Comparison of ENCODE assay signal across 8 cellular contexts in genomic region chr3:48157950-48158376, GRCh38. TPM values are rescaled to one million over a fixed set of nuclear protein-coding genes. Genes with fewer than 3 reads are reported as not detected.
DNase-seq lines count a peak whose midpoint lies in the region; ATAC-seq and TF ChIP-seq lines count a peak whose summit lies in the region.

No MANE protein-coding gene starts in this region.

- no peak overlapping the region for H2BK120ac ChIP-seq in mesenchymal stem cell (ENCODE audit: low read depth, low read length)

- no peak overlapping the region for H2BK12ac ChIP-seq in mesenchymal stem cell (ENCODE audit: low read length in 2 of 2)

- no peak overlapping the region for H3K27ac Mint-ChIP-seq in CD8-positive, alpha-beta T cell
- H3K27ac Mint-ChIP-seq in activated CD4-positive, alpha-beta T cell treated with anti-CD3 and anti-CD28 coated beads for 36 hours: no peak overlapping the region
- peak overlapping the region in 1 of 2 donors; percentile 11 for H3K27ac Mint-ChIP-seq in effector memory CD8-positive, alpha-beta T cell

- H3K4me3 ChIP-seq in CD8-positive, alpha-beta T cell (ENCODE audit: low read depth, low read length): no peak overlapping the region
- H3K4me3 ChIP-seq in Karpas-422 (ENCODE audit: low read length) (no peak overlapping the region), mesenchymal stem cell (ENCODE audit: insufficient read depth in 1 of 2, low read depth in 1 of 2, low read length in 2 of 2) (no peak overlapping the region)

- no peak overlapping the region for H3K4me3 Mint-ChIP-seq in CD8-positive, alpha-beta T cell
- H3K4me3 Mint-ChIP-seq in activated CD4-positive, alpha-beta T cell treated with anti-CD3 and anti-CD28 coated beads for 36 hours: no peak overlapping the region
- no peak overlapping the region for H3K4me3 Mint-ChIP-seq in effector memory CD8-positive, alpha-beta T cell

- peaks cover 3% of the 10 kb centered on the region for H3K27me3 Mint-ChIP-seq in CD8-positive, alpha-beta T cell (ENCODE audit: low read depth)
- no peaks in the 10 kb centered on the region for H3K27me3 Mint-ChIP-seq in activated CD4-positive, alpha-beta T cell treated with anti-CD3 and anti-CD28 coated beads for 36 hours
- no peaks in the 10 kb centered on the region for H3K27me3 Mint-ChIP-seq in effector memory CD8-positive, alpha-beta T cell

- intact Hi-C loops in CD8-positive, alpha-beta T cell (cut with DNase I, micrococcal nuclease): loop anchor here in 1 of 2 experiments (10.0 kb wide), 1 partner anchor 633 kb away; no protein-coding TSS in a partner anchor
- intact Hi-C loops in activated CD4-positive, alpha-beta T cell treated with anti-CD3 and anti-CD28 coated beads for 36 hours (cut with DNase I, micrococcal nuclease): loop anchor here in 1 of 2 experiments (10.0 kb wide), 1 partner anchor 303 kb away; no protein-coding TSS in a partner anchor

- no peaks in the 10 kb centered on the region for H3K9me3 ChIP-seq in CD8-positive, alpha-beta T cell (ENCODE audit: low read length)
- H3K9me3 ChIP-seq in Karpas-422 (ENCODE audit: low read length) (no peaks in the 10 kb centered on the region), mesenchymal stem cell (ENCODE audit: control insufficient read depth, low read length) (no peaks in the 10 kb centered on the region)

- 0 out of 2 replicates have a peak, but pooled peaks cover 3% of the 10 kb centered on the region for H4K20me1 ChIP-seq in Karpas-422 (ENCODE audit: insufficient read depth, low read depth, low read length)

- no peak overlapping the region for H3K18ac ChIP-seq in mesenchymal stem cell (ENCODE audit: low read depth in 1 of 2, low read length in 2 of 2)

- H3K4me2 ChIP-seq in Karpas-422 (ENCODE audit: low read depth, low read length, poor library complexity, severe bottlenecking) (no peak overlapping the region), mesenchymal stem cell (ENCODE audit: low read length, poor library complexity, severe bottlenecking) (no peak overlapping the region)

- H3K14ac ChIP-seq in mesenchymal stem cell (ENCODE audit: low read length in 2 of 2): no peak overlapping the region

- peak overlapping the region; percentile 16 for H4K8ac ChIP-seq in mesenchymal stem cell (ENCODE audit: low read length)

- no peak overlapping the region for H2AK5ac ChIP-seq in mesenchymal stem cell (ENCODE audit: low read length, severe bottlenecking)

- H4K91ac ChIP-seq in mesenchymal stem cell (ENCODE audit: low read length): no peak overlapping the region

- H3K27me3 ChIP-seq in CD8-positive, alpha-beta T cell (ENCODE audit: insufficient read depth, low read length): no peaks in the 10 kb centered on the region
- H3K27me3 ChIP-seq in Karpas-422 (ENCODE audit: low read length) (no peaks in the 10 kb centered on the region), mesenchymal stem cell (ENCODE audit: control insufficient read depth in 1 of 2, insufficient read depth in 1 of 2, low read length in 2 of 2) (no peaks in the 10 kb centered on the region)

- CTCF ChIA-PET in CD8-positive, alpha-beta T cell (lab: Charles Lee): interaction anchor here (0.7 to 1.7 kb wide), 7 partner anchors 10 to 333 kb away, joined by 3 to 5 read pairs (median 4); no protein-coding TSS in a partner anchor
- CTCF ChIA-PET in activated CD4-positive, alpha-beta T cell treated with anti-CD3 and anti-CD28 coated beads for 36 hours (lab: Charles Lee): interaction anchor here (0.7 to 2.2 kb wide), 10 partner anchors 9 to 585 kb away, joined by 3 to 6 read pairs (median 5); no protein-coding TSS in a partner anchor

- H2BK5ac ChIP-seq in mesenchymal stem cell (ENCODE audit: low read depth, low read length, poor library complexity, severe bottlenecking): no peak overlapping the region

- H2AFZ ChIP-seq in Karpas-422 (ENCODE audit: low read length): no peak overlapping the region
- no peak overlapping the region for H2AFZ ChIP-seq in mesenchymal stem cell (ENCODE audit: low read depth, low read length)

- no peak overlapping the region for H3K23ac ChIP-seq in mesenchymal stem cell (ENCODE audit: low read length in 2 of 2)

- no peaks in the 10 kb centered on the region for H3K9me3 Mint-ChIP-seq in CD8-positive, alpha-beta T cell
- no peaks in the 10 kb centered on the region for H3K9me3 Mint-ChIP-seq in activated CD4-positive, alpha-beta T cell treated with anti-CD3 and anti-CD28 coated beads for 36 hours (ENCODE audit: low read depth)
- H3K9me3 Mint-ChIP-seq in effector memory CD8-positive, alpha-beta T cell: no peaks in the 10 kb centered on the region

- POLR2A ChIA-PET in CD8-positive, alpha-beta T cell (lab: Charles Lee): no interaction called here
- POLR2A ChIA-PET in activated CD4-positive, alpha-beta T cell treated with anti-CD3 and anti-CD28 coated beads for 36 hours (lab: Charles Lee): interaction anchor here (0.6 to 1.0 kb wide), 3 partner anchors 27 to 136 kb away, joined by 3 to 8 read pairs (median 3); no protein-coding TSS in a partner anchor

- 67% methylated on average over 4 of the region's 5 CpGs for WGBS in mesenchymal stem cell

- DNase-seq in CD8-positive, alpha-beta T cell: peak in 5 of 7 experiments; percentile 15 to 49 (median 41)
- DNase-seq in Karpas-422 (peak; percentile 85), mesenchymal stem cell (peak; percentile 72), 8988T (no peak)
- DNase-seq in activated CD4-positive, alpha-beta T cell treated with anti-CD3 and anti-CD28 coated beads for 36 hours: peak; percentile 72
- peak; percentile 19 to 36 (median 20) for DNase-seq in effector memory CD8-positive, alpha-beta T cell
- DNase-seq in stimulated activated CD8-positive, alpha-beta memory T cell treated with anti-CD3 and anti-CD28 coated beads, Interleukin-7, amount 100 ng/mL, for 48 hours (ENCODE audit: extremely low read depth in 1 of 2, low read depth in 1 of 2): peak; percentile 2 to 4

- H3K9me2 ChIP-seq in Karpas-422 (replicated peaks; ENCODE audit: insufficient read depth, low read length): no peaks in the 10 kb centered on the region

- H2BK15ac ChIP-seq in mesenchymal stem cell (ENCODE audit: low read depth, poor library complexity, severe bottlenecking): no peak overlapping the region

- H3K36me3 Mint-ChIP-seq in CD8-positive, alpha-beta T cell: no peaks in the 10 kb centered on the region
- H3K36me3 Mint-ChIP-seq in activated CD4-positive, alpha-beta T cell treated with anti-CD3 and anti-CD28 coated beads for 36 hours (ENCODE audit: low read depth): peaks cover 46% of the 10 kb centered on the region
- peaks cover 3% of the 10 kb centered on the region for H3K36me3 Mint-ChIP-seq in effector memory CD8-positive, alpha-beta T cell (ENCODE audit: insufficient read depth)

- H3K4me1 Mint-ChIP-seq in CD8-positive, alpha-beta T cell (ENCODE audit: low read depth): no peaks in the 10 kb centered on the region
- no peaks in the 10 kb centered on the region for H3K4me1 Mint-ChIP-seq in activated CD4-positive, alpha-beta T cell treated with anti-CD3 and anti-CD28 coated beads for 36 hours
- no peaks in the 10 kb centered on the region for H3K4me1 Mint-ChIP-seq in effector memory CD8-positive, alpha-beta T cell (ENCODE audit: low read depth in 2 of 2)

- H3K4ac ChIP-seq in mesenchymal stem cell (ENCODE audit: low read depth in 1 of 2, low read length in 2 of 2): no peak overlapping the region

- peak; percentile 56 for TF ChIP-seq CTCF in CD8-positive, alpha-beta T cell (IDR thresholded peaks at IDR 0.05)

- H3K9ac ChIP-seq in Karpas-422 (ENCODE audit: low read length) (no peak overlapping the region), mesenchymal stem cell (ENCODE audit: low read length) (no peak overlapping the region)

- no peaks in the 10 kb centered on the region for H3K4me1 ChIP-seq in CD8-positive, alpha-beta T cell (ENCODE audit: insufficient read depth, low read length)
- peaks cover 7% of the 10 kb centered on the region; the same call in 1 of the 2 replicates for H3K4me1 ChIP-seq in Karpas-422 (ENCODE audit: low read length)
- H3K4me1 ChIP-seq in mesenchymal stem cell (ENCODE audit: control insufficient read depth, insufficient read depth, low read depth, low read length): peaks cover 6% of the 10 kb centered on the region

- no peak for ATAC-seq in CD8-positive, alpha-beta T cell
- no peak for ATAC-seq in activated CD4-positive, alpha-beta T cell treated with anti-CD3 and anti-CD28 coated beads for 36 hours
- ATAC-seq in effector memory CD8-positive, alpha-beta T cell (replicated peaks): no peak
- no peak for ATAC-seq in GM21786 (IDR thresholded peaks at IDR 0.05; ENCODE audit: unreplicated experiment)

- no peaks in the 10 kb centered on the region for H3K79me2 ChIP-seq in Karpas-422 (ENCODE audit: low read length)

- no peaks in the 10 kb centered on the region for H3K36me3 ChIP-seq in CD8-positive, alpha-beta T cell (ENCODE audit: insufficient read depth, low read length)
- H3K36me3 ChIP-seq in Karpas-422 (ENCODE audit: insufficient read depth, low read length): peaks cover 29% of the 10 kb centered on the region; the same call in 1 of the 2 replicates
- H3K36me3 ChIP-seq in mesenchymal stem cell (ENCODE audit: control insufficient read depth in 1 of 2, insufficient read depth in 2 of 2, low read depth in 1 of 2, low read length in 2 of 2): peaks cover 29 to 37% of the 10 kb centered on the region in 2 experiments

- no peak overlapping the region for H3K27ac ChIP-seq in CD8-positive, alpha-beta T cell (ENCODE audit: low read depth, low read length)
- H3K27ac ChIP-seq in Karpas-422 (ENCODE audit: low read length): no peak overlapping the region
- no peak overlapping the region for H3K27ac ChIP-seq in mesenchymal stem cell (ENCODE audit: low read length, poor library complexity, severe bottlenecking)

- H3K79me1 ChIP-seq in mesenchymal stem cell (replicated peaks; ENCODE audit: low read length, poor library complexity, severe bottlenecking): no peaks in the 10 kb centered on the region

RNA-seq across cellular contexts. Expression of gene CDC25A, which starts 30.3 kb away (rescaled TPM):
- total RNA-seq in CD8-positive, alpha-beta T cell: under 1 TPM in 1 of 2 experiments, not detected in 1; 0.31 TPM
- total RNA-seq in Karpas-422 (2014; rRNA removed; shearing (Covaris generic); ENCODE audit: low replicate concordance): 12.9 and 17.1 TPM in 2 replicates
- total RNA-seq in activated CD4-positive, alpha-beta T cell treated with anti-CD3 and anti-CD28 coated beads for 36 hours: 10 to 100 TPM; 32.5 to 33.9 TPM
- polyA plus RNA-seq in mesenchymal stem cell (2013, experiment 1 of 2): 1.7 TPM
- polyA plus RNA-seq in mesenchymal stem cell (2013, experiment 2 of 2): 2.0 TPM

Comparison
In these comparisons a context has a peak if more than half of its experiments do, and no peak if none do; other contexts are left out.
1. RNA of gene CDC25A, which starts 30.3 kb away (total RNA-seq): 32.5 to 33.9 TPM in activated CD4-positive, alpha-beta T cell treated with anti-CD3 and anti-CD28 coated beads for 36 hours and 12.9 to 17.1 TPM in Karpas-422; 0.31 TPM in CD8-positive, alpha-beta T cell; every median in the first group is over 10 times any median in the second.